ENCODE assay signal across 15 cellular contexts in genomic region chr6:137363805-137364138, GRCh38.
DNase-seq lines count a peak whose midpoint lies in the region; ATAC-seq and TF ChIP-seq lines count a peak whose summit lies in the region.
"Had no signal": no experiment of that assay in that cellular context is flagged by ENCODE, and none has a peak within 500 bp of the region (broad histone marks: within the 10 kb centered on the region; RNA-seq: fewer than 3 reads in every experiment).

No MANE protein-coding gene starts in this region.

- no peak for TF ChIP-seq CTCF in Loucy (conservative IDR thresholded peaks at IDR 0.05; ENCODE audit: low read length)

- H2BK15ac ChIP-seq in mesendoderm (replicated peaks; ENCODE audit: low read depth) = no peak overlapping the region

- H3K79me1 ChIP-seq in mesendoderm (ENCODE audit: low read length) = no peaks in the 10 kb centered on the region

- peak overlapping the region; percentile 37 for H3K4me3 Mint-ChIP-seq in activated T-helper 17 cell treated with anti-CD3 and anti-CD28 coated beads, Interleukin-2, amount 50 U/mL, for 72 hours
- H3K4me3 Mint-ChIP-seq: activated B cell treated with CpG ODN at 0.5 μM for 24 hours had no signal

- H4K5ac ChIP-seq in mesendoderm (ENCODE audit: low read length) = no peak overlapping the region

- peaks cover 17% of the 10 kb centered on the region for H3K4me1 Mint-ChIP-seq in activated T-helper 17 cell treated with anti-CD3 and anti-CD28 coated beads, Interleukin-2, amount 50 U/mL, for 72 hours

- no peaks in the 10 kb centered on the region for H3K9me3 ChIP-seq in Loucy (ENCODE audit: insufficient read depth, low read depth, low read length)

- H3F3A ChIP-seq in Loucy (ENCODE audit: low read depth) = no peaks in the 10 kb centered on the region

- DNase-seq in NOMO-1 treated with DMSO at 0.1 percent for 48 hours (lab: John Stamatoyannopoulos, UW; ENCODE audit: unreplicated experiment) (peak; percentile 50), NOMO-1 treated with dmso at 0.1 percent for 144 hours (lab: John Stamatoyannopoulos, UW; ENCODE audit: unreplicated experiment) (no peak), mesendoderm (peak; percentile 18), NCI-H2227 (lab: John Stamatoyannopoulos, UW; ENCODE audit: unreplicated experiment) (no peak), iPS-NIHi11 (ENCODE audit: low spot score) (no peak)
- DNase-seq: 8988T; activated B cell treated with CpG ODN at 0.5 μM for 24 hours; effector CD8-positive, alpha-beta T cell; NCI-H510A treated with DMSO at 0.1 percent for 48 hours; posterior cingulate gyrus; SHP77; stimulated activated CD4-positive, alpha-beta T cell treated with anti-CD3 and anti-CD28 coated beads, Interleukin-4, amount 100 ng/mL, for 1 hour had no signal

- H3K27me3 ChIP-seq in Loucy (ENCODE audit: insufficient read depth, low read length, poor library complexity, severe bottlenecking) = no peaks in the 10 kb centered on the region
- no peaks in the 10 kb centered on the region for H3K27me3 ChIP-seq in mesendoderm (ENCODE audit: insufficient read depth, low read length, poor library complexity)

- H3K9me3 Mint-ChIP-seq in activated T-helper 17 cell treated with anti-CD3 and anti-CD28 coated beads, Interleukin-2, amount 50 U/mL, for 72 hours = no peaks in the 10 kb centered on the region
- H3K9me3 Mint-ChIP-seq: activated B cell treated with CpG ODN at 0.5 μM for 24 hours had no signal

- H3K4me2 ChIP-seq in Loucy (ENCODE audit: low read depth, low read length, poor library complexity, severe bottlenecking) (peak overlapping the region; percentile 44), mesendoderm (ENCODE audit: low read length) (no peak overlapping the region)

- peak overlapping the region; percentile 21 for H3K27ac Mint-ChIP-seq in activated T-helper 17 cell treated with anti-CD3 and anti-CD28 coated beads, Interleukin-2, amount 50 U/mL, for 72 hours
- H3K27ac Mint-ChIP-seq: activated B cell treated with CpG ODN at 0.5 μM for 24 hours had no signal

- H3K9me2 ChIP-seq in Loucy (replicated peaks; ENCODE audit: low read depth, low read length) = no peaks in the 10 kb centered on the region

- no peak overlapping the region for H2BK120ac ChIP-seq in mesendoderm (ENCODE audit: low read depth, low read length)

- no peaks in the 10 kb centered on the region for H3K36me3 Mint-ChIP-seq in activated T-helper 17 cell treated with anti-CD3 and anti-CD28 coated beads, Interleukin-2, amount 50 U/mL, for 72 hours (ENCODE audit: low read depth)

- no peak overlapping the region for H2AK5ac ChIP-seq in mesendoderm (ENCODE audit: low read length)

- no peak overlapping the region for H3K56ac ChIP-seq in mesendoderm (ENCODE audit: low read length)

- H3K4me1 ChIP-seq in Loucy (ENCODE audit: insufficient read depth, low read length, poor library complexity, severe bottlenecking) (peaks cover 12% of the 10 kb centered on the region), mesendoderm (ENCODE audit: control insufficient read depth, low read depth, low read length) (no peaks in the 10 kb centered on the region)

- no peaks in the 10 kb centered on the region for H3K27me3 Mint-ChIP-seq in activated T-helper 17 cell treated with anti-CD3 and anti-CD28 coated beads, Interleukin-2, amount 50 U/mL, for 72 hours
- H3K27me3 Mint-ChIP-seq: activated B cell treated with CpG ODN at 0.5 μM for 24 hours had no signal

- H3K23ac ChIP-seq in mesendoderm (ENCODE audit: low read length) = no peak overlapping the region

- H4K20me1 ChIP-seq in Loucy (ENCODE audit: insufficient read depth, low read length, poor library complexity, severe bottlenecking) = no peaks in the 10 kb centered on the region

- no peak overlapping the region for H3K4ac ChIP-seq in mesendoderm (ENCODE audit: low read depth, low read length)

- no peak overlapping the region for H2AFZ ChIP-seq in Loucy (ENCODE audit: low read length)

- H3K36me3 ChIP-seq in Loucy (ENCODE audit: insufficient read depth, low read length) (no peaks in the 10 kb centered on the region), mesendoderm (ENCODE audit: control insufficient read depth, insufficient read depth, low read length) (no peaks in the 10 kb centered on the region)

- no peak overlapping the region for H3K4me3 ChIP-seq in Loucy (ENCODE audit: low read length, poor library complexity, severe bottlenecking)
- no peak overlapping the region for H3K4me3 ChIP-seq in mesendoderm (ENCODE audit: low read length)

- no peak overlapping the region for H3K9ac ChIP-seq in Loucy (ENCODE audit: low read depth, low read length, poor library complexity, severe bottlenecking)
- no peak overlapping the region for H3K9ac ChIP-seq in mesendoderm (ENCODE audit: low read length)

- peak; percentile 96 for ATAC-seq in activated T-helper 17 cell treated with anti-CD3 and anti-CD28 coated beads, Interleukin-2, amount 50 U/mL, for 72 hours (replicated peaks)
- no peak for ATAC-seq in HG03045 (IDR thresholded peaks at IDR 0.05; ENCODE audit: unreplicated experiment)

- H3K18ac ChIP-seq in mesendoderm (ENCODE audit: low read length) = no peak overlapping the region

- no CpG with 5 or more reads among the region's 5 CpGs for WGBS in mesendoderm (ENCODE audit: extremely low coverage, insufficient coverage, low lambda C conversion rate)

- H4K8ac ChIP-seq in mesendoderm (ENCODE audit: low read depth, low read length) = no peak overlapping the region

- H3K27ac ChIP-seq in mesendoderm (ENCODE audit: low read depth, low read length) = no peak overlapping the region

- no peaks in the 10 kb centered on the region for H3K79me2 ChIP-seq in Loucy (ENCODE audit: insufficient read depth, low read length)
- H3K79me2 ChIP-seq in mesendoderm (ENCODE audit: control insufficient read depth, insufficient read depth, low read length) = no peaks in the 10 kb centered on the region

- H2BK5ac ChIP-seq in mesendoderm (ENCODE audit: low read length) = no peak overlapping the region

Comparison
In these comparisons a context has a peak if more than half of its experiments do, and no peak if none do; other contexts are left out.
1. DNase-seq: peak in NOMO-1 treated with DMSO at 0.1 percent for 48 hours (single experiment) and mesendoderm (single experiment); none in NOMO-1 treated with dmso at 0.1 percent for 144 hours (single experiment), NCI-H2227 (single experiment) and iPS-NIHi11 (single experiment).